ENCODE assay signal across 1 cellular context in genomic region chr12:6752931-6753771, GRCh38.
A peak's percentile ranks its signal among the peaks of the same experiment; 100 is the strongest.
TF ChIP-seq lines count a peak whose summit lies in the region.

TSS of gene MLF2 (minus strand) at chr12:6753141. CDS start at chr12:6752334, 807 bp downstream.

TF ChIP-seq in HepG2, 621 proteins besides CTCF, POLR2A, EP300 and RAD21 (continued from another document and continues in another):
- TF ChIP-seq ZNF407 (CRISPR knock-in tag; IDR thresholded peaks at IDR 0.05; ENCODE audit: not compliant biosample characterization), result peak; percentile 86
- no peak for TF ChIP-seq FOXP1 (IDR thresholded peaks at IDR 0.05)
- no peak for TF ChIP-seq FOXP1 (CRISPR knock-in tag; IDR thresholded peaks at IDR 0.05)
- no peak for TF ChIP-seq MLLT10 (CRISPR knock-in tag; IDR thresholded peaks at IDR 0.05)
- no peak; the same call in 1 of the 2 replicates for TF ChIP-seq ZNF567 (CRISPR knock-in tag; IDR thresholded peaks at IDR 0.05; ENCODE audit: borderline replicate concordance)
- TF ChIP-seq ZNF660 (CRISPR knock-in tag; IDR thresholded peaks at IDR 0.05; ENCODE audit: borderline replicate concordance, low read depth), result no peak
- TF ChIP-seq ZNF652 (CRISPR knock-in tag; IDR thresholded peaks at IDR 0.05; ENCODE audit: borderline replicate concordance, low read depth), result no peak
- no peak for TF ChIP-seq ZNF160 (CRISPR knock-in tag; IDR thresholded peaks at IDR 0.05)
- peak; percentile 65; the same call in 1 of the 2 replicates for TF ChIP-seq ZNF414 (CRISPR knock-in tag; IDR thresholded peaks at IDR 0.05)
- peak; percentile 89 for TF ChIP-seq ZNF629 (CRISPR knock-in tag; conservative IDR thresholded peaks at IDR 0.05)
- peak; percentile 68 for TF ChIP-seq PRDM10 (CRISPR knock-in tag; IDR thresholded peaks at IDR 0.05; ENCODE audit: low read depth)
- peak; percentile 73 for TF ChIP-seq KAT8 (CRISPR knock-in tag; IDR thresholded peaks at IDR 0.05)
- TF ChIP-seq NR2C2 (CRISPR knock-in tag; IDR thresholded peaks at IDR 0.05; ENCODE audit: borderline replicate concordance), result peak; percentile 80
- TF ChIP-seq ZHX2 (IDR thresholded peaks at IDR 0.05; ENCODE audit: low read depth), result 0 out of 2 replicates have a peak, but pooled peaks have one; percentile 17
- no peak for TF ChIP-seq ZHX2 (CRISPR knock-in tag; IDR thresholded peaks at IDR 0.05; ENCODE audit: borderline replicate concordance)
- TF ChIP-seq TFDP1 (CRISPR knock-in tag; IDR thresholded peaks at IDR 0.05; ENCODE audit: borderline replicate concordance), result 0 out of 2 replicates have a peak, but pooled peaks have one; percentile 39
- TF ChIP-seq ZNF280D (CRISPR knock-in tag; IDR thresholded peaks at IDR 0.05), result peak; percentile 55; the same call in 1 of the 2 replicates
- peak; percentile 14; the same call in 1 of the 2 replicates for TF ChIP-seq ZNF768 (CRISPR knock-in tag; IDR thresholded peaks at IDR 0.05)
- TF ChIP-seq NFRKB (IDR thresholded peaks at IDR 0.05), result no peak
- TF ChIP-seq ZNF615 (CRISPR knock-in tag; IDR thresholded peaks at IDR 0.05; ENCODE audit: borderline replicate concordance), result peak; percentile 92; the same call in 1 of the 2 replicates
- TF ChIP-seq RBM39 (IDR thresholded peaks at IDR 0.05; ENCODE audit: low read depth, low read length, poor library complexity, severe bottlenecking), result peak; percentile 62
- TF ChIP-seq KDM5A (IDR thresholded peaks at IDR 0.05; ENCODE audit: borderline replicate concordance, low read length), result peak; percentile 85; the same call in 1 of the 2 replicates
